17 cellular contexts compared by ENCODE assay signal in the genomic region with DNA sequence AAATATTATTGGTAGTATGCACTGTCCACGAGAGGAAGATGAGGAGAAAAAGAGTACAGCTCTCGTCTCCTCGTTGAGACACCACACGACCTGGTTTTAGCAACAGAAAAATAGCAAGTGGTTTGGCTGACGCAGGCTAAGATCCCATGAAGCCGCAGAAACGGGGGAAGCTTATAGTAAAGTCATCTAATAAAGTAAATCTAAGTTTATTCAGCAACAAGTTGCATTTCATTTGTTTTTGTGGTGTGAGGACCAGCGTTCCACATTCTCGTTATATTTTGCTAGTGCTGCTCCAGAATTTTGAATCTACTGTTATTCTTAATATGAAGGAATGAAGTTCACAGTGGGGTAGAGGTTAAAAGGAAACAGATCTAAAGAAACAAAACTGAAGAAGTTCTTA. TPM values are rescaled to one million over a fixed set of nuclear protein-coding genes. Genes with fewer than 3 reads are reported as not detected.
DNase-seq lines count a peak whose midpoint lies in the region; ATAC-seq and TF ChIP-seq lines count a peak whose summit lies in the region.
"Had no signal": no experiment of that assay in that cellular context is flagged by ENCODE, and none has a peak within 500 bp of the region (broad histone marks: within the 10 kb centered on the region; RNA-seq: fewer than 3 reads in every experiment).

No MANE protein-coding gene starts in this region.

- no peaks in the 10 kb centered on the region for H3K9me2 ChIP-seq in hepatocyte (replicated peaks; ENCODE audit: insufficient read depth)

- H2AFZ ChIP-seq in hepatocyte = no peak overlapping the region
- H2AFZ ChIP-seq: GM23248 had no signal

- TF ChIP-seq CTCF in HEK293 (tag by site-specific recombination; IDR thresholded peaks at IDR 0.05) = no peak
- no peak for TF ChIP-seq CTCF in hepatocyte (IDR thresholded peaks at IDR 0.05; ENCODE audit: poor library complexity)

- H3K36me3 Mint-ChIP-seq in stimulated activated memory B cell treated with anti-CD40 and anti-IgM and Interleukin-4, amounts not matched to agents 10 μg/mL and 1 μg/mL and 100 μg/mL, for 72 hours = peaks cover 13% of the 10 kb centered on the region
- peaks cover 3% of the 10 kb centered on the region for H3K36me3 Mint-ChIP-seq in activated T-helper 2 cell treated with anti-CD3 and anti-CD28 coated beads, Interferon-gamma antibody, Interleukin-2, Interleukin-4, amounts not matched to agents 10 μg/mL and 5 μg/mL and 100 μg/mL, durations not matched to agents 14 hours and 24 hours and 36 hours (ENCODE audit: low read depth)

- no peaks in the 10 kb centered on the region for H4K20me1 ChIP-seq in hepatocyte (ENCODE audit: insufficient read depth, poor library complexity, severe bottlenecking)

- H3K4me3 Mint-ChIP-seq in stimulated activated memory B cell treated with anti-CD40 and anti-IgM and Interleukin-4, amounts not matched to agents 10 μg/mL and 1 μg/mL and 100 μg/mL, for 72 hours = no peak overlapping the region
- H3K4me3 Mint-ChIP-seq in activated T-helper 2 cell treated with anti-CD3 and anti-CD28 coated beads, Interferon-gamma antibody, Interleukin-2, Interleukin-4, amounts not matched to agents 10 μg/mL and 5 μg/mL and 100 μg/mL, durations not matched to agents 14 hours and 24 hours and 36 hours (ENCODE audit: low read depth) = no peak overlapping the region
- H3K4me3 Mint-ChIP-seq: CD4-positive, alpha-beta T cell had no signal

- peak overlapping the region; percentile 18 for H3K4me2 ChIP-seq in hepatocyte
- H3K4me2 ChIP-seq: A549 had no signal

- H3K27me3 ChIP-seq in SJCRH30 = no peaks in the 10 kb centered on the region; the same call in 1 of the 2 replicates
- H3K27me3 ChIP-seq in hepatocyte = peaks cover 6% of the 10 kb centered on the region

- DNase-seq in SJCRH30 (peak in 1 of 2 experiments; percentile 6), hepatocyte (ENCODE audit: low spot score) (no peak), NCI-H2196 (lab: John Stamatoyannopoulos, UW; ENCODE audit: unreplicated experiment) (no peak), epidermal melanocyte (ENCODE audit: insufficient read length, low spot score) (no peak)
- no peak for DNase-seq in activated T-helper 2 cell treated with anti-CD3 and anti-CD28 coated beads, Interferon-gamma antibody, Interleukin-2, Interleukin-4, amounts not matched to agents 10 μg/mL and 5 μg/mL and 100 μg/mL, durations not matched to agents 14 hours and 24 hours and 36 hours (ENCODE audit: low spot score)
- DNase-seq: AML-193; C1 segment of cervical spinal cord; Calu3; CD4-positive, alpha-beta T cell; DMS 273 treated with DMSO at 0.1 percent for 48 hours; GM23248; H7 had no signal

- H3K4me3 ChIP-seq in HEK293 (ENCODE audit: low read depth, low read length) (no peak overlapping the region), SJCRH30 (peak overlapping the region; percentile 23; the same call in 1 of the 2 replicates), hepatocyte (no peak overlapping the region)
- H3K4me3 ChIP-seq: A549, GM23248 had no signal

- H3K36me3 ChIP-seq in HEK293 (ENCODE audit: control insufficient read depth in 2 of 2, insufficient read depth in 1 of 2, low read length in 2 of 2) = no peaks in the 10 kb centered on the region
- no peaks in the 10 kb centered on the region for H3K36me3 ChIP-seq in SJCRH30
- H3K36me3 ChIP-seq in hepatocyte (replicated peaks; ENCODE audit: insufficient read depth, low read depth) = no peaks in the 10 kb centered on the region

- peaks cover 8% of the 10 kb centered on the region for H3K27me3 Mint-ChIP-seq in stimulated activated memory B cell treated with anti-CD40 and anti-IgM and Interleukin-4, amounts not matched to agents 10 μg/mL and 1 μg/mL and 100 μg/mL, for 72 hours
- peaks cover 15% of the 10 kb centered on the region for H3K27me3 Mint-ChIP-seq in activated T-helper 2 cell treated with anti-CD3 and anti-CD28 coated beads, Interferon-gamma antibody, Interleukin-2, Interleukin-4, amounts not matched to agents 10 μg/mL and 5 μg/mL and 100 μg/mL, durations not matched to agents 14 hours and 24 hours and 36 hours (ENCODE audit: low read depth)

- peak overlapping the region; percentile 70 for H3K27ac Mint-ChIP-seq in stimulated activated memory B cell treated with anti-CD40 and anti-IgM and Interleukin-4, amounts not matched to agents 10 μg/mL and 1 μg/mL and 100 μg/mL, for 72 hours
- no peak overlapping the region for H3K27ac Mint-ChIP-seq in activated T-helper 2 cell treated with anti-CD3 and anti-CD28 coated beads, Interferon-gamma antibody, Interleukin-2, Interleukin-4, amounts not matched to agents 10 μg/mL and 5 μg/mL and 100 μg/mL, durations not matched to agents 14 hours and 24 hours and 36 hours
- H3K27ac Mint-ChIP-seq: CD4-positive, alpha-beta T cell had no signal

- WGBS in hepatocyte (ENCODE audit: low lambda C conversion rate, missing lambda C conversion rate) = 77% methylated on average over 9 of the region's 9 CpGs

- H3K4me1 ChIP-seq in HEK293 (ENCODE audit: control insufficient read depth, insufficient read depth, low read length) (no peaks in the 10 kb centered on the region), SJCRH30 (peaks cover 12% of the 10 kb centered on the region), hepatocyte (ENCODE audit: insufficient read depth) (no peaks in the 10 kb centered on the region)
- H3K4me1 ChIP-seq: A549 had no signal

- H3K9me3 Mint-ChIP-seq in stimulated activated memory B cell treated with anti-CD40 and anti-IgM and Interleukin-4, amounts not matched to agents 10 μg/mL and 1 μg/mL and 100 μg/mL, for 72 hours = peaks cover 5% of the 10 kb centered on the region
- peaks cover 3% of the 10 kb centered on the region for H3K9me3 Mint-ChIP-seq in activated T-helper 2 cell treated with anti-CD3 and anti-CD28 coated beads, Interferon-gamma antibody, Interleukin-2, Interleukin-4, amounts not matched to agents 10 μg/mL and 5 μg/mL and 100 μg/mL, durations not matched to agents 14 hours and 24 hours and 36 hours

- ATAC-seq in stimulated activated memory B cell treated with anti-CD40 and anti-IgM and Interleukin-4, amounts not matched to agents 10 μg/mL and 1 μg/mL and 100 μg/mL, for 72 hours = no peak
- ATAC-seq in GM18868 (IDR thresholded peaks at IDR 0.05; ENCODE audit: unreplicated experiment) = no peak
- ATAC-seq: A549, HepG2 had no signal

- peaks cover 41% of the 10 kb centered on the region for H3K4me1 Mint-ChIP-seq in stimulated activated memory B cell treated with anti-CD40 and anti-IgM and Interleukin-4, amounts not matched to agents 10 μg/mL and 1 μg/mL and 100 μg/mL, for 72 hours
- no peaks in the 10 kb centered on the region for H3K4me1 Mint-ChIP-seq in activated T-helper 2 cell treated with anti-CD3 and anti-CD28 coated beads, Interferon-gamma antibody, Interleukin-2, Interleukin-4, amounts not matched to agents 10 μg/mL and 5 μg/mL and 100 μg/mL, durations not matched to agents 14 hours and 24 hours and 36 hours (ENCODE audit: low read depth)

- H3K27ac ChIP-seq in HEK293 (ENCODE audit: extremely low read depth, low read depth, low read length) (no peak overlapping the region), SJCRH30 (no peak overlapping the region), hepatocyte (no peak overlapping the region)
- H3K27ac ChIP-seq: A549, GM23248 had no signal

- POLR2A ChIA-PET in HEK293 (lab: Yijun Ruan, JAX) = no interaction called here

- intact Hi-C loops in activated T-helper 2 cell treated with anti-CD3 and anti-CD28 coated beads, Interferon-gamma antibody, Interleukin-2, Interleukin-4, amounts not matched to agents 10 μg/mL and 5 μg/mL and 100 μg/mL, durations not matched to agents 14 hours and 24 hours and 36 hours (cut with micrococcal nuclease) = no loop called here

- CTCF ChIA-PET in HEK293 (lab: Yijun Ruan, JAX) = no interaction called here

- no peaks in the 10 kb centered on the region for H3K79me2 ChIP-seq in hepatocyte

- H3K9me3 ChIP-seq in HEK293 (ENCODE audit: control insufficient read depth, insufficient read depth, low read depth, low read length) = no peaks in the 10 kb centered on the region
- H3K9me3 ChIP-seq in SJCRH30 (replicated peaks) = no peaks in the 10 kb centered on the region
- peaks cover 5% of the 10 kb centered on the region for H3K9me3 ChIP-seq in hepatocyte (ENCODE audit: low read depth)

TF ChIP-seq in HEK293, 187 proteins besides CTCF, POLR2A, EP300 and RAD21:
- TF ChIP-seq ZNF707 (tag by site-specific recombination; IDR thresholded peaks at IDR 0.05) = no peak
- peak; percentile 58 for TF ChIP-seq SCRT2 (tag by site-specific recombination; IDR thresholded peaks at IDR 0.05)
- TF ChIP-seq, protein P1, sequence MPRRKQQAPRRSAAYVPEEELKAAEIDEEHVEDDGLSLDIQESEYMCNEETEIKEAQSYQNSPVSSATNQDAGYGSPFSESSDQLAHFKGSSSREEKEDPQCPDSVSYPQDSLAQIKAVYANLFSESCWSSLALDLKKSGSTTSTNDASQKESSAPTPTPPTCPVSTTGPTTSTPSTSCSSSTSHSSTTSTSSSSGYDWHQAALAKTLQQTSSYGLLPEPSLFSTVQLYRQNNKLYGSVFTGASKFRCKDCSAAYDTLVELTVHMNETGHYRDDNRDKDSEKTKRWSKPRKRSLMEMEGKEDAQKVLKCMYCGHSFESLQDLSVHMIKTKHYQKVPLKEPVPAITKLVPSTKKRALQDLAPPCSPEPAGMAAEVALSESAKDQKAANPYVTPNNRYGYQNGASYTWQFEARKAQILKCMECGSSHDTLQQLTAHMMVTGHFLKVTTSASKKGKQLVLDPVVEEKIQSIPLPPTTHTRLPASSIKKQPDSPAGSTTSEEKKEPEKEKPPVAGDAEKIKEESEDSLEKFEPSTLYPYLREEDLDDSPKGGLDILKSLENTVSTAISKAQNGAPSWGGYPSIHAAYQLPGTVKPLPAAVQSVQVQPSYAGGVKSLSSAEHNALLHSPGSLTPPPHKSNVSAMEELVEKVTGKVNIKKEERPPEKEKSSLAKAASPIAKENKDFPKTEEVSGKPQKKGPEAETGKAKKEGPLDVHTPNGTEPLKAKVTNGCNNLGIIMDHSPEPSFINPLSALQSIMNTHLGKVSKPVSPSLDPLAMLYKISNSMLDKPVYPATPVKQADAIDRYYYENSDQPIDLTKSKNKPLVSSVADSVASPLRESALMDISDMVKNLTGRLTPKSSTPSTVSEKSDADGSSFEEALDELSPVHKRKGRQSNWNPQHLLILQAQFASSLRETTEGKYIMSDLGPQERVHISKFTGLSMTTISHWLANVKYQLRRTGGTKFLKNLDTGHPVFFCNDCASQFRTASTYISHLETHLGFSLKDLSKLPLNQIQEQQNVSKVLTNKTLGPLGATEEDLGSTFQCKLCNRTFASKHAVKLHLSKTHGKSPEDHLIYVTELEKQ (tag by site-specific recombination; IDR thresholded peaks at IDR 0.05; ENCODE audit: borderline replicate concordance) = no peak

RNA-seq across cellular contexts. Expression of a gene that starts 25.2 kb away (rescaled TPM):
- total RNA-seq in SJCRH30 (2014; rRNA removed; shearing (Covaris generic)) = 0.03 TPM in 1 of 2 replicates, not detected in the other
- total RNA-seq in hepatocyte = 0.23 and 0.44 TPM in 2 replicates
- polyA plus RNA-seq in hepatocyte = 0.02 TPM in 1 of 2 replicates, not detected in the other
- 1,053 and 1,062 TPM in 2 replicates for total RNA-seq in activated T-helper 2 cell treated with anti-CD3 and anti-CD28 coated beads, Interferon-gamma antibody, Interleukin-2, Interleukin-4, amounts not matched to agents 10 μg/mL and 5 μg/mL and 100 μg/mL, durations not matched to agents 14 hours and 24 hours and 36 hours
- total RNA-seq: Calu3, GM23248 had no signal

Comparison
In these comparisons a context has a peak if more than half of its experiments do, and no peak if none do; other contexts are left out.
1. RNA of a gene that starts 25.2 kb away (total RNA-seq): 1,053 to 1,062 TPM in activated T-helper 2 cell treated with anti-CD3 and anti-CD28 coated beads, Interferon-gamma antibody, Interleukin-2, Interleukin-4, amounts not matched to agents 10 μg/mL and 5 μg/mL and 100 μg/mL, durations not matched to agents 14 hours and 24 hours and 36 hours; 0.23 to 0.44 TPM in hepatocyte and 0.03 TPM in SJCRH30; every median in the first group is over 100 times any median in the second.